1 cellular context compared by ENCODE assay signal in the genomic region with DNA sequence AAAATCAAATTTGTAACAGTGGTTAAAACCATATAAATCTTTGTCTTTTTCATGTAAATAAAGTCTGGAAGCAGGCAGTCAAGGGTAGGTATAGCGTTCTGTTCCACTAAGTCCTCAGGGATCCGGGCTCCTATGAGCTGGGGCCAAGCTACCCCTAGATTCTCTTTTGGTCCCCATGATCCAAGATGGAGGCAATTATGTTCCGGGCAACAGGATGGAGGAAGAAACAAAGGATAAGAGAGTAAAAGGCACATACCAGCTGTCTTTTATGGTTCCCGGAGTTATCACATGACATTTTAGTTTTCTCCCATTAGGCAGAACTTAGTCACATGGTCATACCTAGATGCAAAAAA.
TF ChIP-seq lines count a peak whose summit lies in the region.

No MANE protein-coding gene starts in this region.

TF ChIP-seq in K562, 482 proteins besides CTCF, POLR2A, EP300 and RAD21 (continued from another document and continues in another):
- TF ChIP-seq, protein P1, sequence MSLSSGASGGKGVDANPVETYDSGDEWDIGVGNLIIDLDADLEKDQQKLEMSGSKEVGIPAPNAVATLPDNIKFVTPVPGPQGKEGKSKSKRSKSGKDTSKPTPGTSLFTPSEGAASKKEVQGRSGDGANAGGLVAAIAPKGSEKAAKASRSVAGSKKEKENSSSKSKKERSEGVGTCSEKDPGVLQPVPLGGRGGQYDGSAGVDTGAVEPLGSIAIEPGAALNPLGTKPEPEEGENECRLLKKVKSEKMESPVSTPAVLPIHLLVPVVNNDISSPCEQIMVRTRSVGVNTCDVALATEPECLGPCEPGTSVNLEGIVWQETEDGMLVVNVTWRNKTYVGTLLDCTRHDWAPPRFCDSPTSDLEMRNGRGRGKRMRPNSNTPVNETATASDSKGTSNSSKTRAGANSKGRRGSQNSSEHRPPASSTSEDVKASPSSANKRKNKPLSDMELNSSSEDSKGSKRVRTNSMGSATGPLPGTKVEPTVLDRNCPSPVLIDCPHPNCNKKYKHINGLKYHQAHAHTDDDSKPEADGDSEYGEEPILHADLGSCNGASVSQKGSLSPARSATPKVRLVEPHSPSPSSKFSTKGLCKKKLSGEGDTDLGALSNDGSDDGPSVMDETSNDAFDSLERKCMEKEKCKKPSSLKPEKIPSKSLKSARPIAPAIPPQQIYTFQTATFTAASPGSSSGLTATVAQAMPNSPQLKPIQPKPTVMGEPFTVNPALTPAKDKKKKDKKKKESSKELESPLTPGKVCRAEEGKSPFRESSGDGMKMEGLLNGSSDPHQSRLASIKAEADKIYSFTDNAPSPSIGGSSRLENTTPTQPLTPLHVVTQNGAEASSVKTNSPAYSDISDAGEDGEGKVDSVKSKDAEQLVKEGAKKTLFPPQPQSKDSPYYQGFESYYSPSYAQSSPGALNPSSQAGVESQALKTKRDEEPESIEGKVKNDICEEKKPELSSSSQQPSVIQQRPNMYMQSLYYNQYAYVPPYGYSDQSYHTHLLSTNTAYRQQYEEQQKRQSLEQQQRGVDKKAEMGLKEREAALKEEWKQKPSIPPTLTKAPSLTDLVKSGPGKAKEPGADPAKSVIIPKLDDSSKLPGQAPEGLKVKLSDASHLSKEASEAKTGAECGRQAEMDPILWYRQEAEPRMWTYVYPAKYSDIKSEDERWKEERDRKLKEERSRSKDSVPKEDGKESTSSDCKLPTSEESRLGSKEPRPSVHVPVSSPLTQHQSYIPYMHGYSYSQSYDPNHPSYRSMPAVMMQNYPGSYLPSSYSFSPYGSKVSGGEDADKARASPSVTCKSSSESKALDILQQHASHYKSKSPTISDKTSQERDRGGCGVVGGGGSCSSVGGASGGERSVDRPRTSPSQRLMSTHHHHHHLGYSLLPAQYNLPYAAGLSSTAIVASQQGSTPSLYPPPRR (CRISPR knock-in tag; IDR thresholded peaks at IDR 0.05; ENCODE audit: borderline replicate concordance): no peak
- TF ChIP-seq ZNF436 (CRISPR knock-in tag; IDR thresholded peaks at IDR 0.05) (no peak), HEY1 (CRISPR knock-in tag; IDR thresholded peaks at IDR 0.05; ENCODE audit: borderline replicate concordance) (no peak), NUFIP1 (IDR thresholded peaks at IDR 0.05; ENCODE audit: partially characterized antibody) (no peak), PHB2 (IDR thresholded peaks at IDR 0.05; ENCODE audit: low read depth) (no peak), KHSRP (IDR thresholded peaks at IDR 0.05) (no peak), ZNF830 (CRISPR knock-in tag; IDR thresholded peaks at IDR 0.05) (0 out of 2 replicates have a peak, but pooled peaks have one; percentile 65), RHOXF2B (CRISPR knock-in tag; conservative IDR thresholded peaks at IDR 0.05) (peak; percentile 76; the same call in 1 of the 2 replicates), CBFA2T2 (conservative IDR thresholded peaks at IDR 0.05) (no peak), RNF2 (IDR thresholded peaks at IDR 0.05) (no peak), CTBP1 (IDR thresholded peaks at IDR 0.05; ENCODE audit: borderline replicate concordance) (no peak), ETS2 (tag; IDR thresholded peaks at IDR 0.05; ENCODE audit: borderline replicate concordance, poor library complexity, severe bottlenecking) (no peak), RBM14 (IDR thresholded peaks at IDR 0.05; ENCODE audit: borderline replicate concordance, insufficient read depth, low read depth, low read length) (no peak), FUS (optimal IDR thresholded peaks at IDR 0.05; ENCODE audit: low read depth, low read length) (no peak), ZNF140 (CRISPR knock-in tag; IDR thresholded peaks at IDR 0.05) (peak; percentile 67), ZFP1 (CRISPR knock-in tag; IDR thresholded peaks at IDR 0.05) (peak; percentile 28; the same call in 1 of the 2 replicates), SETDB1 (IDR thresholded peaks at IDR 0.05; ENCODE audit: low read length) (no peak), STAT5B (CRISPR knock-in tag; IDR thresholded peaks at IDR 0.05) (no peak), ZNF239 (CRISPR knock-in tag; IDR thresholded peaks at IDR 0.05) (peak; percentile 82), SMARCB1 (IDR thresholded peaks at IDR 0.05; ENCODE audit: insufficient read length, low read depth) (no peak), HSF4 (CRISPR knock-in tag; IDR thresholded peaks at IDR 0.05; ENCODE audit: borderline replicate concordance) (no peak), SMAD1 (IDR thresholded peaks at IDR 0.05; ENCODE audit: low read depth, low read length, partially characterized antibody) (no peak), ZNF224 (CRISPR knock-in tag; IDR thresholded peaks at IDR 0.05) (no peak), RBM39 (optimal IDR thresholded peaks at IDR 0.05; ENCODE audit: low read depth, low read length) (no peak), ZNF75A (CRISPR knock-in tag; IDR thresholded peaks at IDR 0.05) (peak; percentile 60; the same call in 1 of the 2 replicates), BRD4 (IDR thresholded peaks at IDR 0.05) (no peak), TEAD2 (tag; IDR thresholded peaks at IDR 0.05) (no peak), TBP (optimal IDR thresholded peaks at IDR 0.05; ENCODE audit: low read depth, low read length) (no peak), U2AF2 (optimal IDR thresholded peaks at IDR 0.05; ENCODE audit: low read depth, low read length) (no peak), KAT2B (IDR thresholded peaks at IDR 0.05; ENCODE audit: low read depth, low read length) (no peak), CBFA2T3 (IDR thresholded peaks at IDR 0.05) (no peak), BCL6 (CRISPR knock-in tag; IDR thresholded peaks at IDR 0.05) (0 out of 2 replicates have a peak, but pooled peaks have one; percentile 58), RAD51 (IDR thresholded peaks at IDR 0.05; ENCODE audit: borderline replicate concordance, low read depth) (no peak), NONO (IDR thresholded peaks at IDR 0.05; ENCODE audit: low read depth in 2 of 2, low read length in 1 of 2) (no peak), MCM5 (IDR thresholded peaks at IDR 0.05; ENCODE audit: low read depth) (no peak), SMAD4 (CRISPR knock-in tag; conservative IDR thresholded peaks at IDR 0.05) (peak; percentile 92), CC2D1A (IDR thresholded peaks at IDR 0.05) (no peak)
- TF ChIP-seq, protein P2, sequence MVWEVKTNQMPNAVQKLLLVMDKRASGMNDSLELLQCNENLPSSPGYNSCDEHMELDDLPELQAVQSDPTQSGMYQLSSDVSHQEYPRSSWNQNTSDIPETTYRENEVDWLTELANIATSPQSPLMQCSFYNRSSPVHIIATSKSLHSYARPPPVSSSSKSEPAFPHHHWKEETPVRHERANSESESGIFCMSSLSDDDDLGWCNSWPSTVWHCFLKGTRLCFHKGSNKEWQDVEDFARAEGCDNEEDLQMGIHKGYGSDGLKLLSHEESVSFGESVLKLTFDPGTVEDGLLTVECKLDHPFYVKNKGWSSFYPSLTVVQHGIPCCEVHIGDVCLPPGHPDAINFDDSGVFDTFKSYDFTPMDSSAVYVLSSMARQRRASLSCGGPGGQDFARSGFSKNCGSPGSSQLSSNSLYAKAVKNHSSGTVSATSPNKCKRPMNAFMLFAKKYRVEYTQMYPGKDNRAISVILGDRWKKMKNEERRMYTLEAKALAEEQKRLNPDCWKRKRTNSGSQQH (CRISPR knock-in tag; IDR thresholded peaks at IDR 0.05): no peak
- TF ChIP-seq, protein P3, sequence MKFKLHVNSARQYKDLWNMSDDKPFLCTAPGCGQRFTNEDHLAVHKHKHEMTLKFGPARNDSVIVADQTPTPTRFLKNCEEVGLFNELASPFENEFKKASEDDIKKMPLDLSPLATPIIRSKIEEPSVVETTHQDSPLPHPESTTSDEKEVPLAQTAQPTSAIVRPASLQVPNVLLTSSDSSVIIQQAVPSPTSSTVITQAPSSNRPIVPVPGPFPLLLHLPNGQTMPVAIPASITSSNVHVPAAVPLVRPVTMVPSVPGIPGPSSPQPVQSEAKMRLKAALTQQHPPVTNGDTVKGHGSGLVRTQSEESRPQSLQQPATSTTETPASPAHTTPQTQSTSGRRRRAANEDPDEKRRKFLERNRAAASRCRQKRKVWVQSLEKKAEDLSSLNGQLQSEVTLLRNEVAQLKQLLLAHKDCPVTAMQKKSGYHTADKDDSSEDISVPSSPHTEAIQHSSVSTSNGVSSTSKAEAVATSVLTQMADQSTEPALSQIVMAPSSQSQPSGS (CRISPR knock-in tag; IDR thresholded peaks at IDR 0.05): no peak
- TF ChIP-seq, protein P4, sequence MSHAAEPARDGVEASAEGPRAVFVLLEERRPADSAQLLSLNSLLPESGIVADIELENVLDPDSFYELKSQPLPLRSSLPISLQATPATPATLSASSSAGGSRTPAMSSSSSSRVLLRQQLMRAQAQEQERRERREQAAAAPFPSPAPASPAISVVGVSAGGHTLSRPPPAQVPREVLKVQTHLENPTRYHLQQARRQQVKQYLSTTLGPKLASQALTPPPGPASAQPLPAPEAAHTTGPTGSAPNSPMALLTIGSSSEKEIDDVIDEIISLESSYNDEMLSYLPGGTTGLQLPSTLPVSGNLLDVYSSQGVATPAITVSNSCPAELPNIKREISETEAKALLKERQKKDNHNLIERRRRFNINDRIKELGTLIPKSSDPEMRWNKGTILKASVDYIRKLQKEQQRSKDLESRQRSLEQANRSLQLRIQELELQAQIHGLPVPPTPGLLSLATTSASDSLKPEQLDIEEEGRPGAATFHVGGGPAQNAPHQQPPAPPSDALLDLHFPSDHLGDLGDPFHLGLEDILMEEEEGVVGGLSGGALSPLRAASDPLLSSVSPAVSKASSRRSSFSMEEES (CRISPR knock-in tag; IDR thresholded peaks at IDR 0.05): peak; percentile 70
- TF ChIP-seq, protein P5, sequence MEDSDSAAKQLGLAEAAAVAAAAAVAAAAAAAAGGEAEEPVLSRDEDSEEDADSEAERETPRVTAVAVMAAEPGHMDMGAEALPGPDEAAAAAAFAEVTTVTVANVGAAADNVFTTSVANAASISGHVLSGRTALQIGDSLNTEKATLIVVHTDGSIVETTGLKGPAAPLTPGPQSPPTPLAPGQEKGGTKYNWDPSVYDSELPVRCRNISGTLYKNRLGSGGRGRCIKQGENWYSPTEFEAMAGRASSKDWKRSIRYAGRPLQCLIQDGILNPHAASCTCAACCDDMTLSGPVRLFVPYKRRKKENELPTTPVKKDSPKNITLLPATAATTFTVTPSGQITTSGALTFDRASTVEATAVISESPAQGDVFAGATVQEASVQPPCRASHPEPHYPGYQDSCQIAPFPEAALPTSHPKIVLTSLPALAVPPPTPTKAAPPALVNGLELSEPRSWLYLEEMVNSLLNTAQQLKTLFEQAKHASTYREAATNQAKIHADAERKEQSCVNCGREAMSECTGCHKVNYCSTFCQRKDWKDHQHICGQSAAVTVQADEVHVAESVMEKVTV (CRISPR knock-in tag; IDR thresholded peaks at IDR 0.05): no peak
- TF ChIP-seq, protein P6, sequence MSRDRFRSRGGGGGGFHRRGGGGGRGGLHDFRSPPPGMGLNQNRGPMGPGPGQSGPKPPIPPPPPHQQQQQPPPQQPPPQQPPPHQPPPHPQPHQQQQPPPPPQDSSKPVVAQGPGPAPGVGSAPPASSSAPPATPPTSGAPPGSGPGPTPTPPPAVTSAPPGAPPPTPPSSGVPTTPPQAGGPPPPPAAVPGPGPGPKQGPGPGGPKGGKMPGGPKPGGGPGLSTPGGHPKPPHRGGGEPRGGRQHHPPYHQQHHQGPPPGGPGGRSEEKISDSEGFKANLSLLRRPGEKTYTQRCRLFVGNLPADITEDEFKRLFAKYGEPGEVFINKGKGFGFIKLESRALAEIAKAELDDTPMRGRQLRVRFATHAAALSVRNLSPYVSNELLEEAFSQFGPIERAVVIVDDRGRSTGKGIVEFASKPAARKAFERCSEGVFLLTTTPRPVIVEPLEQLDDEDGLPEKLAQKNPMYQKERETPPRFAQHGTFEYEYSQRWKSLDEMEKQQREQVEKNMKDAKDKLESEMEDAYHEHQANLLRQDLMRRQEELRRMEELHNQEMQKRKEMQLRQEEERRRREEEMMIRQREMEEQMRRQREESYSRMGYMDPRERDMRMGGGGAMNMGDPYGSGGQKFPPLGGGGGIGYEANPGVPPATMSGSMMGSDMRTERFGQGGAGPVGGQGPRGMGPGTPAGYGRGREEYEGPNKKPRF (IDR thresholded peaks at IDR 0.05; ENCODE audit: low read depth, low read length): no peak
- TF ChIP-seq, protein P7, sequence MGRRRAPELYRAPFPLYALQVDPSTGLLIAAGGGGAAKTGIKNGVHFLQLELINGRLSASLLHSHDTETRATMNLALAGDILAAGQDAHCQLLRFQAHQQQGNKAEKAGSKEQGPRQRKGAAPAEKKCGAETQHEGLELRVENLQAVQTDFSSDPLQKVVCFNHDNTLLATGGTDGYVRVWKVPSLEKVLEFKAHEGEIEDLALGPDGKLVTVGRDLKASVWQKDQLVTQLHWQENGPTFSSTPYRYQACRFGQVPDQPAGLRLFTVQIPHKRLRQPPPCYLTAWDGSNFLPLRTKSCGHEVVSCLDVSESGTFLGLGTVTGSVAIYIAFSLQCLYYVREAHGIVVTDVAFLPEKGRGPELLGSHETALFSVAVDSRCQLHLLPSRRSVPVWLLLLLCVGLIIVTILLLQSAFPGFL (CRISPR knock-in tag; IDR thresholded peaks at IDR 0.05): no peak
- TF ChIP-seq, protein P8, sequence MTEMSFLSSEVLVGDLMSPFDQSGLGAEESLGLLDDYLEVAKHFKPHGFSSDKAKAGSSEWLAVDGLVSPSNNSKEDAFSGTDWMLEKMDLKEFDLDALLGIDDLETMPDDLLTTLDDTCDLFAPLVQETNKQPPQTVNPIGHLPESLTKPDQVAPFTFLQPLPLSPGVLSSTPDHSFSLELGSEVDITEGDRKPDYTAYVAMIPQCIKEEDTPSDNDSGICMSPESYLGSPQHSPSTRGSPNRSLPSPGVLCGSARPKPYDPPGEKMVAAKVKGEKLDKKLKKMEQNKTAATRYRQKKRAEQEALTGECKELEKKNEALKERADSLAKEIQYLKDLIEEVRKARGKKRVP (CRISPR knock-in tag; IDR thresholded peaks at IDR 0.05): peak; percentile 63; the same call in 1 of the 2 replicates
- TF ChIP-seq, protein P9, sequence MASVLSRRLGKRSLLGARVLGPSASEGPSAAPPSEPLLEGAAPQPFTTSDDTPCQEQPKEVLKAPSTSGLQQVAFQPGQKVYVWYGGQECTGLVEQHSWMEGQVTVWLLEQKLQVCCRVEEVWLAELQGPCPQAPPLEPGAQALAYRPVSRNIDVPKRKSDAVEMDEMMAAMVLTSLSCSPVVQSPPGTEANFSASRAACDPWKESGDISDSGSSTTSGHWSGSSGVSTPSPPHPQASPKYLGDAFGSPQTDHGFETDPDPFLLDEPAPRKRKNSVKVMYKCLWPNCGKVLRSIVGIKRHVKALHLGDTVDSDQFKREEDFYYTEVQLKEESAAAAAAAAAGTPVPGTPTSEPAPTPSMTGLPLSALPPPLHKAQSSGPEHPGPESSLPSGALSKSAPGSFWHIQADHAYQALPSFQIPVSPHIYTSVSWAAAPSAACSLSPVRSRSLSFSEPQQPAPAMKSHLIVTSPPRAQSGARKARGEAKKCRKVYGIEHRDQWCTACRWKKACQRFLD (CRISPR knock-in tag; IDR thresholded peaks at IDR 0.05): peak; percentile 79; the same call in 1 of the 2 replicates
- TF ChIP-seq, protein P10, sequence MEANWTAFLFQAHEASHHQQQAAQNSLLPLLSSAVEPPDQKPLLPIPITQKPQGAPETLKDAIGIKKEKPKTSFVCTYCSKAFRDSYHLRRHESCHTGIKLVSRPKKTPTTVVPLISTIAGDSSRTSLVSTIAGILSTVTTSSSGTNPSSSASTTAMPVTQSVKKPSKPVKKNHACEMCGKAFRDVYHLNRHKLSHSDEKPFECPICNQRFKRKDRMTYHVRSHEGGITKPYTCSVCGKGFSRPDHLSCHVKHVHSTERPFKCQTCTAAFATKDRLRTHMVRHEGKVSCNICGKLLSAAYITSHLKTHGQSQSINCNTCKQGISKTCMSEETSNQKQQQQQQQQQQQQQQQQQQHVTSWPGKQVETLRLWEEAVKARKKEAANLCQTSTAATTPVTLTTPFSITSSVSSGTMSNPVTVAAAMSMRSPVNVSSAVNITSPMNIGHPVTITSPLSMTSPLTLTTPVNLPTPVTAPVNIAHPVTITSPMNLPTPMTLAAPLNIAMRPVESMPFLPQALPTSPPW (CRISPR knock-in tag; IDR thresholded peaks at IDR 0.05): no peak
